In genomic region chr10:63700209-63700934, GRCh38 we compare ENCODE assay signal across 8 cellular contexts.
DNase-seq lines count a peak whose midpoint lies in the region; ATAC-seq and TF ChIP-seq lines count a peak whose summit lies in the region.

No MANE protein-coding gene starts in this region.

- no peaks in the 10 kb centered on the region for H3K27me3 ChIP-seq in left ventricle myocardium inferior (ENCODE audit: low read depth)

- H3K4me1 ChIP-seq in left ventricle myocardium inferior: peaks cover 45% of the 10 kb centered on the region

- intact Hi-C loops in left ventricle myocardium inferior (cut with micrococcal nuclease): no loop called here

- H3K4me3 ChIP-seq in WI38 (ENCODE audit: low read depth, low read length) (peak overlapping the region; percentile 23; the same call in 1 of the 2 replicates), left ventricle myocardium inferior (no peak overlapping the region)

- H3K27ac ChIP-seq in left ventricle myocardium inferior (replicated peaks): peak overlapping the region; percentile 87

- H3K36me3 ChIP-seq in left ventricle myocardium inferior: no peaks in the 10 kb centered on the region

- ATAC-seq in HG03139 (IDR thresholded peaks at IDR 0.05; ENCODE audit: unreplicated experiment): no peak

- no peak for TF ChIP-seq CTCF in WI38 (IDR thresholded peaks at IDR 0.05; ENCODE audit: low read depth, low read length)
- TF ChIP-seq CTCF in left ventricle myocardium inferior (IDR thresholded peaks at IDR 0.05; ENCODE audit: borderline replicate concordance): no peak

- H3K9me3 ChIP-seq in left ventricle myocardium inferior (replicated peaks): no peaks in the 10 kb centered on the region

- DNase-seq in activated CD8-positive, alpha-beta memory T cell treated with anti-CD3 and anti-CD28 coated beads, Interleukin-2, amount 50 U/mL, for 24 hours (ENCODE audit: extremely low read depth): peak; percentile 10
- DNase-seq in activated CD8-positive, alpha-beta memory T cell treated with anti-CD3 and anti-CD28 coated beads for 24 hours: no peak
- DNase-seq in left ventricle myocardium inferior (no peak), stromal cell of bone marrow (ENCODE audit: low read depth) (peak; percentile 99), NCI-H748 (lab: John Stamatoyannopoulos, UW; ENCODE audit: unreplicated experiment) (no peak), activated gamma-delta T cell (lab: John Stamatoyannopoulos, UW) (no peak)

Comparison
In these comparisons a context has a peak if more than half of its experiments do, and no peak if none do; other contexts are left out.
1. DNase-seq: peak in activated CD8-positive, alpha-beta memory T cell treated with anti-CD3 and anti-CD28 coated beads, Interleukin-2, amount 50 U/mL, for 24 hours (single experiment) and stromal cell of bone marrow (single experiment); none in activated CD8-positive, alpha-beta memory T cell treated with anti-CD3 and anti-CD28 coated beads for 24 hours (single experiment), left ventricle myocardium inferior (single experiment), NCI-H748 (single experiment) and activated gamma-delta T cell (single experiment).